Comparison of ENCODE assay signal across 12 cellular contexts in the genomic region with DNA sequence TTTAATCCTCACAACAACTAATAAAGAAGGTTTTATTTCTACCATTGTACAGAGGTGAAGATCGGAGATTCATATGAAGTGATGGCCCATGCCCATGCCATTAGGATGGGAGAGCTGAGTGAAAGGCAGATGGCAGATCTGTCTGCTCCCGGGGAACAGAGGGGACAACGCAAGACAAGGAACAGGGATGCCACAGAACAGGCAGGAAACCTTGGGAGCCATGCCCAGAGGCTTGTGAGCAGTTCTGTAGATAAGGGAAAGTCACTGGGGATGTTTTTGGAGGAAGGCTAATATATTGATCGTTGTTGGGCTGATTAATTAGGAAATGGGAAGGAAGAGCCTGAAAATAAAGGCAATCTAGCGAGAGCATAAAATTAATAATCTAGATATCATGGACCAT.
A peak's percentile ranks its signal among the peaks of the same experiment; 100 is the strongest.
DNase-seq lines count a peak whose midpoint lies in the region; ATAC-seq, FAIRE-seq and TF ChIP-seq lines count a peak whose summit lies in the region.
"Had no signal": no experiment of that assay in that cellular context is flagged by ENCODE, and none has a peak within 500 bp of the region (broad histone marks: within the 10 kb centered on the region; RNA-seq: fewer than 3 reads in every experiment).

No MANE protein-coding gene starts in this region.

- no peak for TF ChIP-seq CTCF in Calu3 (IDR thresholded peaks at IDR 0.05; ENCODE audit: unreplicated experiment)
- no peak for TF ChIP-seq CTCF in RWPE1 (conservative IDR thresholded peaks at IDR 0.05; ENCODE audit: low read depth)
- TF ChIP-seq CTCF in astrocyte (IDR thresholded peaks at IDR 0.05; ENCODE audit: insufficient read depth, low read depth, low read length): no peak
- TF ChIP-seq CTCF in WTC11 (IDR thresholded peaks at IDR 0.05): no peak

- H3K27ac Mint-ChIP-seq in Calu3 (ENCODE audit: unreplicated experiment) (peak overlapping the region; percentile 57), astrocyte (ENCODE audit: unreplicated experiment) (peak overlapping the region; percentile 14), WTC11 (no peak overlapping the region)
- no peak overlapping the region for H3K27ac Mint-ChIP-seq in activated naive CD4-positive, alpha-beta T cell treated with anti-CD3 and anti-CD28 coated beads, Interleukin-2, amount 50 U/mL, for 72 hours
- H3K27ac Mint-ChIP-seq: CD14-positive monocyte had no signal

- BruUV-seq in Calu3 (replicated peaks; lab: Mats Ljungman, UMichigan): no TSS peak

- H3K27ac ChIP-seq in RWPE1: peak overlapping the region; percentile 79
- no peak overlapping the region for H3K27ac ChIP-seq in astrocyte (ENCODE audit: low read depth, low read length)

- no peak for FAIRE-seq in astrocyte (lab: Jason Lieb, UNC)
- FAIRE-seq: GM12891, GM19239, HepG2, HTR-8/SVneo had no signal

- POLR2A ChIA-PET in RWPE1 (lab: Yijun Ruan, JAX; ENCODE audit: low non-redundant PET) (no interaction called here), WTC11 (lab: Charles Lee) (no interaction called here)

- intact Hi-C loops in Calu3 (cut with micrococcal nuclease; ENCODE audit: unreplicated experiment): loop anchor here (5.0 kb wide), 1 partner anchor 101 kb away; no protein-coding TSS in a partner anchor

- no peaks in the 10 kb centered on the region for H3K27me3 ChIP-seq in astrocyte (ENCODE audit: insufficient read depth, low read length)

- H3K4me1 Mint-ChIP-seq in Calu3 (ENCODE audit: low read depth, unreplicated experiment) (peaks cover 57% of the 10 kb centered on the region), astrocyte (ENCODE audit: low read depth, unreplicated experiment) (peaks cover 6% of the 10 kb centered on the region), WTC11 (peaks cover 10% of the 10 kb centered on the region)
- H3K4me1 Mint-ChIP-seq: CD14-positive monocyte had no signal

- CTCF ChIA-PET in Calu3 (lab: Charles Lee): no interaction called here
- CTCF ChIA-PET in RWPE1 (lab: Yijun Ruan, JAX): no interaction called here
- CTCF ChIA-PET in WTC11 (lab: Charles Lee): interaction anchor here (1.0 to 1.8 kb wide), 2 partner anchors 22 to 35 kb away, joined by 3 read pairs; no protein-coding TSS in a partner anchor

- peaks cover 10% of the 10 kb centered on the region for H3K4me1 ChIP-seq in astrocyte (ENCODE audit: insufficient read depth, low read length)

- H3K9me3 Mint-ChIP-seq in Calu3 (ENCODE audit: low read depth, unreplicated experiment): no peaks in the 10 kb centered on the region
- H3K9me3 Mint-ChIP-seq in astrocyte (ENCODE audit: unreplicated experiment): no peaks in the 10 kb centered on the region
- H3K9me3 Mint-ChIP-seq in activated naive CD4-positive, alpha-beta T cell treated with anti-CD3 and anti-CD28 coated beads, Interleukin-2, amount 50 U/mL, for 72 hours: no peaks in the 10 kb centered on the region
- no peaks in the 10 kb centered on the region for H3K9me3 Mint-ChIP-seq in WTC11

- H3K36me3 Mint-ChIP-seq in Calu3 (ENCODE audit: insufficient read depth, unreplicated experiment) (no peaks in the 10 kb centered on the region), astrocyte (ENCODE audit: low read depth, unreplicated experiment) (peaks cover 2% of the 10 kb centered on the region), WTC11 (no peaks in the 10 kb centered on the region)
- no peaks in the 10 kb centered on the region for H3K36me3 Mint-ChIP-seq in activated naive CD4-positive, alpha-beta T cell treated with anti-CD3 and anti-CD28 coated beads, Interleukin-2, amount 50 U/mL, for 72 hours
- H3K36me3 Mint-ChIP-seq: CD14-positive monocyte had no signal

- H3K4me3 ChIP-seq in astrocyte (ENCODE audit: insufficient read depth, low read depth, low read length): no peak overlapping the region

- H3K9ac ChIP-seq in astrocyte (ENCODE audit: low read length): no peak overlapping the region

- H3K27me3 Mint-ChIP-seq in Calu3 (ENCODE audit: unreplicated experiment): no peaks in the 10 kb centered on the region
- no peaks in the 10 kb centered on the region for H3K27me3 Mint-ChIP-seq in astrocyte (ENCODE audit: low read depth, unreplicated experiment)
- no peaks in the 10 kb centered on the region for H3K27me3 Mint-ChIP-seq in WTC11 (ENCODE audit: low read depth)

- H3K4me2 ChIP-seq in astrocyte (ENCODE audit: low read length): no peak overlapping the region

- no peaks in the 10 kb centered on the region for H3K9me3 ChIP-seq in astrocyte (ENCODE audit: insufficient read depth, low read depth, low read length)

- no peaks in the 10 kb centered on the region for H3K79me2 ChIP-seq in astrocyte (ENCODE audit: insufficient read depth, low read length)

- no peak for DNase-seq in Calu3
- DNase-seq in RWPE1 (ENCODE audit: low spot score): no peak
- DNase-seq in astrocyte (ENCODE audit: low read depth): no peak
- DNase-seq in activated naive CD4-positive, alpha-beta T cell treated with anti-CD3 and anti-CD28 coated beads, Interleukin-2, amount 50 U/mL, for 72 hours (ENCODE audit: low spot score in 2 of 2): no peak
- DNase-seq in NCI-H2029 (lab: John Stamatoyannopoulos, UW): no peak
- no peak for DNase-seq in WTC11 (ENCODE audit: low spot score)
- DNase-seq: DMS79 had no signal

- H3K36me3 ChIP-seq in astrocyte (ENCODE audit: insufficient read depth, low read length): no peaks in the 10 kb centered on the region

- no peaks in the 10 kb centered on the region for H4K20me1 ChIP-seq in astrocyte (ENCODE audit: insufficient read depth, low read length)

- H2AFZ ChIP-seq in astrocyte (ENCODE audit: low read depth, low read length): no peak overlapping the region

- H3K4me3 Mint-ChIP-seq in Calu3 (ENCODE audit: low read depth, unreplicated experiment) (no peak overlapping the region), astrocyte (ENCODE audit: unreplicated experiment) (peak overlapping the region; percentile 46), WTC11 (no peak overlapping the region)
- H3K4me3 Mint-ChIP-seq: CD14-positive monocyte had no signal

- ATAC-seq in activated naive CD4-positive, alpha-beta T cell treated with anti-CD3 and anti-CD28 coated beads, Interleukin-2, amount 50 U/mL, for 72 hours: no peak
- no peak for ATAC-seq in WTC11
- ATAC-seq: HepG2 had no signal

TF ChIP-seq in WTC11, 78 proteins besides CTCF, POLR2A, EP300 and RAD21:
- TF ChIP-seq ZNF671 (CRISPR knock-in tag; IDR thresholded peaks at IDR 0.05) (no peak), HMGA2 (CRISPR knock-in tag; IDR thresholded peaks at IDR 0.05) (no peak), EMX1 (CRISPR knock-in tag; IDR thresholded peaks at IDR 0.05) (no peak), NFYB (CRISPR knock-in tag; conservative IDR thresholded peaks at IDR 0.05; ENCODE audit: low read depth) (no peak), TEAD1 (CRISPR knock-in tag; IDR thresholded peaks at IDR 0.05) (no peak), ZBTB21 (CRISPR knock-in tag; IDR thresholded peaks at IDR 0.05; ENCODE audit: borderline replicate concordance) (no peak), IRF2 (CRISPR knock-in tag; IDR thresholded peaks at IDR 0.05; ENCODE audit: borderline replicate concordance, low read depth) (no peak), FOXK1 (CRISPR knock-in tag; IDR thresholded peaks at IDR 0.05) (no peak), RORB (CRISPR knock-in tag; IDR thresholded peaks at IDR 0.05) (no peak), ZNF396 (CRISPR knock-in tag; IDR thresholded peaks at IDR 0.05; ENCODE audit: borderline replicate concordance) (no peak), SMAD4 (CRISPR knock-in tag; IDR thresholded peaks at IDR 0.05) (no peak), MXD4 (CRISPR knock-in tag; IDR thresholded peaks at IDR 0.05; ENCODE audit: borderline replicate concordance) (no peak), GRHL2 (CRISPR knock-in tag; IDR thresholded peaks at IDR 0.05; ENCODE audit: insufficient replicate concordance, severe bottlenecking) (no peak), FOXP1 (CRISPR knock-in tag; IDR thresholded peaks at IDR 0.05; ENCODE audit: borderline replicate concordance) (no peak), ATF1 (CRISPR knock-in tag; IDR thresholded peaks at IDR 0.05) (no peak)
- TF ChIP-seq, protein P1, sequence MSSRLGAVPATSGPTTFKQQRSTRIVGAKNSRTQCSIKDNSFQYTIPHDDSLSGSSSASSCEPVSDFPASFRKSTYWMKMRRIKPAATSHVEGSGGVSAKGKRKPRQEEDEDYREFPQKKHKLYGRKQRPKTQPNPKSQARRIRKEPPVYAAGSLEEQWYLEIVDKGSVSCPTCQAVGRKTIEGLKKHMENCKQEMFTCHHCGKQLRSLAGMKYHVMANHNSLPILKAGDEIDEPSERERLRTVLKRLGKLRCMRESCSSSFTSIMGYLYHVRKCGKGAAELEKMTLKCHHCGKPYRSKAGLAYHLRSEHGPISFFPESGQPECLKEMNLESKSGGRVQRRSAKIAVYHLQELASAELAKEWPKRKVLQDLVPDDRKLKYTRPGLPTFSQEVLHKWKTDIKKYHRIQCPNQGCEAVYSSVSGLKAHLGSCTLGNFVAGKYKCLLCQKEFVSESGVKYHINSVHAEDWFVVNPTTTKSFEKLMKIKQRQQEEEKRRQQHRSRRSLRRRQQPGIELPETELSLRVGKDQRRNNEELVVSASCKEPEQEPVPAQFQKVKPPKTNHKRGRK (CRISPR knock-in tag; IDR thresholded peaks at IDR 0.05; ENCODE audit: borderline replicate concordance): no peak
- TF ChIP-seq, protein P2, sequence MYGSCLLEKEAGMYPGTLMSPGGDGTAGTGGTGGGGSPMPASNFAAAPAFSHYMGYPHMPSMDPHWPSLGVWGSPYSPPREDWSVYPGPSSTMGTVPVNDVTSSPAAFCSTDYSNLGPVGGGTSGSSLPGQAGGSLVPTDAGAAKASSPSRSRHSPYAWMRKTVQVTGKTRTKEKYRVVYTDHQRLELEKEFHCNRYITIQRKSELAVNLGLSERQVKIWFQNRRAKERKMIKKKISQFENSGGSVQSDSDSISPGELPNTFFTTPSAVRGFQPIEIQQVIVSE (CRISPR knock-in tag; IDR thresholded peaks at IDR 0.05; ENCODE audit: borderline replicate concordance): no peak
- TF ChIP-seq, protein P3, sequence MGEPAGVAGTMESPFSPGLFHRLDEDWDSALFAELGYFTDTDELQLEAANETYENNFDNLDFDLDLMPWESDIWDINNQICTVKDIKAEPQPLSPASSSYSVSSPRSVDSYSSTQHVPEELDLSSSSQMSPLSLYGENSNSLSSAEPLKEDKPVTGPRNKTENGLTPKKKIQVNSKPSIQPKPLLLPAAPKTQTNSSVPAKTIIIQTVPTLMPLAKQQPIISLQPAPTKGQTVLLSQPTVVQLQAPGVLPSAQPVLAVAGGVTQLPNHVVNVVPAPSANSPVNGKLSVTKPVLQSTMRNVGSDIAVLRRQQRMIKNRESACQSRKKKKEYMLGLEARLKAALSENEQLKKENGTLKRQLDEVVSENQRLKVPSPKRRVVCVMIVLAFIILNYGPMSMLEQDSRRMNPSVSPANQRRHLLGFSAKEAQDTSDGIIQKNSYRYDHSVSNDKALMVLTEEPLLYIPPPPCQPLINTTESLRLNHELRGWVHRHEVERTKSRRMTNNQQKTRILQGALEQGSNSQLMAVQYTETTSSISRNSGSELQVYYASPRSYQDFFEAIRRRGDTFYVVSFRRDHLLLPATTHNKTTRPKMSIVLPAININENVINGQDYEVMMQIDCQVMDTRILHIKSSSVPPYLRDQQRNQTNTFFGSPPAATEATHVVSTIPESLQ (CRISPR knock-in tag; IDR thresholded peaks at IDR 0.05): no peak

Comparison
In these comparisons a context has a peak if more than half of its experiments do, and no peak if none do; other contexts are left out.
1. H3K27ac Mint-ChIP-seq: peak in Calu3 (single experiment) and astrocyte (single experiment); none in activated naive CD4-positive, alpha-beta T cell treated with anti-CD3 and anti-CD28 coated beads, Interleukin-2, amount 50 U/mL, for 72 hours (0 of 2) and WTC11 (single experiment).